ENCODE assay signal across 8 cellular contexts in the genomic region with DNA sequence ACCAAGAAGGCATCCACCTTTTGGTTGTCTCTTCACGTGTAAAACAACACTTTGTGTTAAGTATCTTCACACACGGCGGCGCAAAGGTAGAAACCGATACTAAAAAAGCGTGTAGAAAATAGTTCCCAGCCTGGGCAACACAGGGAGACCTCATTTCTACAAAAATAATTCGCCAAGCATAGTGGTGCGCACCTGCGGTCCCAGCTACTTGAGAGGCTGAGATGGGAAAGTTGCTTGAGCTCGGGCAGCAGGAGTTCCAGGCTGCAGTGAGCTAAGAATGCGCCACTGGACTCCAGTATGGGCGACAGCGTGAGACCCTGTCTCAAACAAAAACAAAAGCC. TPM values are rescaled to one million over a fixed set of nuclear protein-coding genes. Genes with fewer than 3 reads are reported as not detected.
DNase-seq lines count a peak whose midpoint lies in the region; ATAC-seq lines count a peak whose summit lies in the region.

No MANE protein-coding gene starts in this region.

- no peaks in the 10 kb centered on the region for H3K27me3 ChIP-seq in CD4-positive, CD25-positive, alpha-beta regulatory T cell (ENCODE audit: control insufficient read depth, insufficient read depth, low read length)
- H3K27me3 ChIP-seq in neuron (ENCODE audit: insufficient read depth, low read length), result no peaks in the 10 kb centered on the region

- peak overlapping the region; percentile 99 to 100 (median 100) for H3K27ac Mint-ChIP-seq in CD4-positive, CD25-positive, alpha-beta regulatory T cell
- H3K27ac Mint-ChIP-seq in effector memory CD8-positive, alpha-beta T cell, result peak overlapping the region; percentile 94 to 98

- peak; percentile 6 to 7 for ATAC-seq in CD4-positive, CD25-positive, alpha-beta regulatory T cell (ENCODE audit: low read depth in 2 of 2)
- peak; percentile 18 for ATAC-seq in GM21619 (IDR thresholded peaks at IDR 0.05; ENCODE audit: unreplicated experiment)
- ATAC-seq in effector memory CD8-positive, alpha-beta T cell (replicated peaks), result peak; percentile 42

- peaks cover 5% of the 10 kb centered on the region for H3K36me3 ChIP-seq in CD4-positive, CD25-positive, alpha-beta regulatory T cell (ENCODE audit: control insufficient read depth, insufficient read depth, low read length)
- H3K36me3 ChIP-seq in KOPT-K1 (ENCODE audit: insufficient read depth, low read length), result peaks cover 9% of the 10 kb centered on the region
- no peaks in the 10 kb centered on the region for H3K36me3 ChIP-seq in neuron (ENCODE audit: insufficient read depth, low read length)

- DNase-seq in CD4-positive, CD25-positive, alpha-beta regulatory T cell, result no peak
- DNase-seq in effector memory CD8-positive, alpha-beta T cell, result no peak
- DNase-seq in OCI-M2 (lab: John Stamatoyannopoulos, UW; ENCODE audit: unreplicated experiment) (no peak), DMS79 (lab: John Stamatoyannopoulos, UW) (no peak), NOMO-1 (lab: John Stamatoyannopoulos, UW; ENCODE audit: unreplicated experiment in 2 of 2) (no peak)

- H3K4me1 ChIP-seq in CD4-positive, CD25-positive, alpha-beta regulatory T cell (ENCODE audit: control insufficient read depth, insufficient read depth, low read length, poor library complexity, severe bottlenecking), result peaks cover 40% of the 10 kb centered on the region
- peaks cover 12% of the 10 kb centered on the region for H3K4me1 ChIP-seq in neuron (ENCODE audit: insufficient read depth, low read length)

- peak overlapping the region; percentile 98 for H3K27ac ChIP-seq in CD4-positive, CD25-positive, alpha-beta regulatory T cell (ENCODE audit: insufficient read depth, low read length, poor library complexity, severe bottlenecking)
- H3K27ac ChIP-seq in KOPT-K1 (ENCODE audit: low read depth, low read length, poor library complexity, severe bottlenecking), result peak overlapping the region; percentile 90

- H3K9me3 ChIP-seq in CD4-positive, CD25-positive, alpha-beta regulatory T cell (ENCODE audit: control insufficient read depth in 2 of 2, low read length in 2 of 2), result no peaks in the 10 kb centered on the region
- H3K9me3 ChIP-seq in KOPT-K1 (ENCODE audit: insufficient read depth, low read length, poor library complexity, severe bottlenecking) (no peaks in the 10 kb centered on the region), neuron (ENCODE audit: low read length) (no peaks in the 10 kb centered on the region)

- peak overlapping the region; percentile 99 for H3K4me3 ChIP-seq in CD4-positive, CD25-positive, alpha-beta regulatory T cell (ENCODE audit: low read depth, low read length)
- H3K4me3 ChIP-seq in neuron (ENCODE audit: low read length), result peak overlapping the region; percentile 92

- peaks cover 7% of the 10 kb centered on the region for H3K27me3 Mint-ChIP-seq in CD4-positive, CD25-positive, alpha-beta regulatory T cell
- no peaks in the 10 kb centered on the region for H3K27me3 Mint-ChIP-seq in effector memory CD8-positive, alpha-beta T cell

- H3K36me3 Mint-ChIP-seq in CD4-positive, CD25-positive, alpha-beta regulatory T cell, result peaks cover 3% of the 10 kb centered on the region
- peaks cover 35% of the 10 kb centered on the region for H3K36me3 Mint-ChIP-seq in effector memory CD8-positive, alpha-beta T cell (ENCODE audit: insufficient read depth)

- peak overlapping the region; percentile 83 for H2AFZ ChIP-seq in neuron (ENCODE audit: low read depth, low read length)

- peak overlapping the region; percentile 96 to 100 (median 99) for H3K4me3 Mint-ChIP-seq in CD4-positive, CD25-positive, alpha-beta regulatory T cell
- H3K4me3 Mint-ChIP-seq in effector memory CD8-positive, alpha-beta T cell, result peak overlapping the region; percentile 90 to 97

- H3K4me1 Mint-ChIP-seq in CD4-positive, CD25-positive, alpha-beta regulatory T cell, result peaks cover 21 to 46% (median 35%) of the 10 kb centered on the region in 4 donors
- peaks cover 22 to 35% of the 10 kb centered on the region in 2 donors for H3K4me1 Mint-ChIP-seq in effector memory CD8-positive, alpha-beta T cell (ENCODE audit: low read depth in 2 of 2)

- no peaks in the 10 kb centered on the region for H3K9me3 Mint-ChIP-seq in CD4-positive, CD25-positive, alpha-beta regulatory T cell
- no peaks in the 10 kb centered on the region for H3K9me3 Mint-ChIP-seq in effector memory CD8-positive, alpha-beta T cell

RNA-seq across cellular contexts. Expression of a gene that starts 0.6 kb away (rescaled TPM):
- 104 TPM for total RNA-seq in CD4-positive, CD25-positive, alpha-beta regulatory T cell
- 10 to 100 TPM; 44.3 to 55.6 (median 49.0) TPM for polyA plus RNA-seq in CD4-positive, CD25-positive, alpha-beta regulatory T cell

RNA-seq across cellular contexts. Expression of a gene that starts 46.3 kb away (rescaled TPM):
- 8.4 TPM for total RNA-seq in CD4-positive, CD25-positive, alpha-beta regulatory T cell
- polyA plus RNA-seq in CD4-positive, CD25-positive, alpha-beta regulatory T cell, result 1 to 10 TPM; 6.1 to 8.1 (median 7.6) TPM

RNA-seq across cellular contexts. Expression of a gene that starts 46.5 kb away (rescaled TPM):
- total RNA-seq in CD4-positive, CD25-positive, alpha-beta regulatory T cell, result 0.64 TPM
- polyA plus RNA-seq in CD4-positive, CD25-positive, alpha-beta regulatory T cell, result 1 to 10 TPM in 2 of 4 donors, under 1 TPM in 2; 0.20 to 1.2 (median 1.0) TPM
